ENCODE assay signal across 14 cellular contexts in the genomic region with DNA sequence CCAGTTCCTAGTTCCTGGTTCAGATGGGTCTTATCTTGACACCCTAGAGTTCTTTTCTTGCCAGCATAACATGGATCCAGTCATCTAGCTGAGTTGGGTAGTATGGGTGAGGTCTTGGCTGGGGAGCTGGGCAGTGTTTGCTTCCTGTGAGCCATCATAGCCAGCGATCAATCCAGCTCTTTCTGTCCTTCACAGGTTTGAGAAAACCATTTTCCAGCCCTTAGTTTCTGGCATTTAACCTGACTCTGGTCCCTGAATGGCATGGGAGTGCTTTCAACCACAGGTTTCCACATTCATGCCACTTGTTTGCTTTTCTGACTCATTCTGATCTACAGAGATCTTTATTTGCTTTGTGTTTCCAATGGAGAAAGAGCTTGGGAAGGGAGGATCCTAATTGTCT. TPM values are rescaled to one million over a fixed set of nuclear protein-coding genes. Genes with fewer than 3 reads are reported as not detected.
DNase-seq lines count a peak whose midpoint lies in the region; ATAC-seq lines count a peak whose summit lies in the region.
"Had no signal": no experiment of that assay in that cellular context is flagged by ENCODE, and none has a peak within 500 bp of the region (broad histone marks: within the 10 kb centered on the region; RNA-seq: fewer than 3 reads in every experiment).

No MANE protein-coding gene starts in this region.

- intact Hi-C loops in left colon (cut with DNase I, micrococcal nuclease), result no loop called here

- DNase-seq in COLO668 (lab: John Stamatoyannopoulos, UW; ENCODE audit: unreplicated experiment), result peak; percentile 52
- peak; percentile 89 for DNase-seq in HT1080 (ENCODE audit: low read depth)
- DNase-seq in SW480 (ENCODE audit: low spot score), result peak; percentile 53
- no peak for DNase-seq in left colon
- DNase-seq in AML-193 (lab: John Stamatoyannopoulos, UW), result no peak
- DNase-seq in foreskin melanocyte, result no peak
- DNase-seq in retina, result no peak
- DNase-seq: cortex of kidney, GDM1, NCI-H187 treated with DMSO at 0.1 percent for 48 hours had no signal

- ATAC-seq in left colon (peak; percentile 82), GM19023 (IDR thresholded peaks at IDR 0.05; ENCODE audit: unreplicated experiment) (no peak)

RNA-seq across cellular contexts. Expression of a gene that starts 8.6 kb away (rescaled TPM):
- not detected in 2 replicates for total RNA-seq in HT1080 (2014; rRNA removed; shearing (Covaris generic))
- not detected in 2 replicates for polyA plus RNA-seq in HT1080 (2015; cell fraction: cytosol; rRNA removed)
- not detected in 2 replicates for polyA plus RNA-seq in HT1080 (2015; cell fraction: nucleus; rRNA removed)
- 1 to 10 TPM in 1 of 2 donors, not detected in 1; 2.6 TPM for total RNA-seq in left colon
- total RNA-seq: fibroblast of lung had no signal
- polyA plus RNA-seq: BJ, fibroblast of lung, IgD-negative memory B cell had no signal

Comparison
In these comparisons a context has a peak if more than half of its experiments do, and no peak if none do; other contexts are left out.
1. DNase-seq: peak in COLO668 (single experiment), HT1080 (single experiment) and SW480 (single experiment); none in left colon (0 of 2), AML-193 (0 of 2), foreskin melanocyte (single experiment) and retina (single experiment).